Comparison of ENCODE assay signal across 10 cellular contexts in the genomic region with DNA sequence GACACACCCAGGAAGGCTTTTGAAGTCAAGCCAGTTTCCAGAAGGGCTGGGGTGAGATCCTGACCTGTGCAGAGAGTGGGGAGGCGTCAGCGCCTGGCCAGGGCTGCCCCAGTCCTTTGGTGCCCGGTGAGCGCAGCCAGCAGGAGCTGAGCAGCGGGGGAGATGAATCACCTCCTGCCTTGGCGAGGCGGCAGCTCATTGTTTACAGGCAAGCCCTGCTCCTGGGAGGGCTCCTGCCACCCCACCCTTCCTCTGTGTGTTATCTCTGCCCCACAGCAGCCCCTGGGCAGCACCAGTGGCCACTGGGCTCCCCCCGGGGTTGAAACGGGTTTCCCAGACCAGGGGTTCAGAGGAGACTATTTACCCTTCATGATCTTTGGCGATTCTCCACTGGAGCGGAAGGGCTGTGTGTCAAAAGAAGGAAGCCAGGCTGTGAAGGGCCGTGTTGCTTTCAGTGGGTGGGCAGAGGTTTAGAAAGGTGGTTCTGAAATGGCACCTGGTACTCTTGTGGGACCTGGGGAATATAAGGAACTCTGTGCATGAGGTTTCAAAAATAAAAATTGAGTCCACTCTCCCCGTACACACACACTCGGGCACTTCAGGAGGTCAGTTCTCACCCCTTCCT. TPM values are rescaled to one million over a fixed set of nuclear protein-coding genes. Genes with fewer than 3 reads are reported as not detected.
DNase-seq lines count a peak whose midpoint lies in the region; ATAC-seq and TF ChIP-seq lines count a peak whose summit lies in the region.
"Had no signal": no experiment of that assay in that cellular context is flagged by ENCODE, and none has a peak within 500 bp of the region (broad histone marks: within the 10 kb centered on the region; RNA-seq: fewer than 3 reads in every experiment).

No MANE protein-coding gene starts in this region.

- intact Hi-C loops in mammary epithelial cell (cut with micrococcal nuclease): no loop called here

- in situ Hi-C loops in mammary epithelial cell (cut with MboI; ENCODE audit: low sequenced_read_pairs in 2 of 2): no loop called here

- CTCF ChIA-PET in mammary epithelial cell (lab: Charles Lee; ENCODE audit: low non-redundant PET): no interaction called here

- dilution Hi-C loops in mammary epithelial cell (cut with HindIII; ENCODE audit: low sequenced_read_pairs): no loop called here

- DNase-seq in M059J (ENCODE audit: low read depth) (peak; percentile 91), mammary epithelial cell (peak; percentile 79), iris pigment epithelial cell (ENCODE audit: low read depth) (peak; percentile 77), substantia nigra (lab: John Stamatoyannopoulos, UW) (peak in 1 of 49 donors; percentile 29), globus pallidus (ENCODE audit: low spot score) (no peak), hippocampal formation (lab: John Stamatoyannopoulos, UW) (no peak), GM19240 (ENCODE audit: insufficient read length, low spot score) (no peak)
- DNase-seq: activated CD4-positive, alpha-beta memory T cell treated with anti-CD3 and anti-CD28 coated beads, Interleukin-2, amount 10 ng/mL, durations not matched to agents 7 days and 5 days; effector memory CD4-positive, alpha-beta T cell had no signal

- H3K9me3 ChIP-seq in mammary epithelial cell (replicated peaks; ENCODE audit: insufficient read depth, low read length): no peaks in the 10 kb centered on the region

- H3K4me3 ChIP-seq in mammary epithelial cell (replicated peaks in 1 of 3; ENCODE audit: insufficient read depth in 1 of 3, low read depth in 2 of 3, low read length in 3 of 3): no peak overlapping the region

- no peak for TF ChIP-seq CTCF in mammary epithelial cell (conservative IDR thresholded peaks at IDR 0.05 in 1 of 2, IDR thresholded peaks at IDR 0.05 in 1 of 2; ENCODE audit: extremely low read depth in 1 of 2, insufficient read depth in 1 of 2, low read depth in 1 of 2, low read length in 2 of 2)

- H3K27ac ChIP-seq in mammary epithelial cell (ENCODE audit: insufficient read depth, low read depth, low read length): peak overlapping the region; percentile 41
- H3K27ac ChIP-seq in substantia nigra (ENCODE audit: low read depth, low read length, poor library complexity, severe bottlenecking): peak overlapping the region; percentile 42

- H3K79me2 ChIP-seq in mammary epithelial cell (ENCODE audit: insufficient read depth, low read length): peaks cover 22% of the 10 kb centered on the region

- no peak overlapping the region for H3K9ac ChIP-seq in mammary epithelial cell (ENCODE audit: insufficient read depth, low read length)

- peaks cover 33% of the 10 kb centered on the region for H3K4me1 ChIP-seq in mammary epithelial cell (ENCODE audit: insufficient read depth, low read length)

- no peak for ATAC-seq in GM19397 (IDR thresholded peaks at IDR 0.05; ENCODE audit: unreplicated experiment)

- no peak overlapping the region for H2AFZ ChIP-seq in mammary epithelial cell (ENCODE audit: low read depth, low read length)

- BruUV-seq in mammary epithelial cell (replicated peaks; lab: Mats Ljungman, UMichigan): no TSS peak

- no peaks in the 10 kb centered on the region for H3K27me3 ChIP-seq in mammary epithelial cell (ENCODE audit: insufficient read depth, low read length)

- no peaks in the 10 kb centered on the region for H4K20me1 ChIP-seq in mammary epithelial cell (ENCODE audit: insufficient read depth, low read length)

- WGBS in mammary epithelial cell (ENCODE audit: low coverage, missing lambda C conversion rate): 42% methylated on average over 10 of the region's 14 CpGs

- H3K4me2 ChIP-seq in mammary epithelial cell (ENCODE audit: insufficient read depth, low read depth, low read length): peak overlapping the region; percentile 61

- H3K36me3 ChIP-seq in mammary epithelial cell (ENCODE audit: insufficient read depth, low read length): peaks cover 25% of the 10 kb centered on the region

RNA-seq across cellular contexts. Expression of a gene that starts 14.1 kb away (rescaled TPM):
- total RNA-seq in M059J (2014; rRNA removed; shearing (Covaris generic)): 4.8 and 8.0 TPM in 2 replicates
- 1,000 to 10,000 TPM; 2,525 to 2,618 TPM for total RNA-seq in mammary epithelial cell
- 1,059 TPM for polyA plus RNA-seq in mammary epithelial cell
- 2,510 TPM for polyA minus RNA-seq in mammary epithelial cell

RNA-seq across cellular contexts. Expression of a gene that starts 40.1 kb away (rescaled TPM):
- total RNA-seq in M059J (2014; rRNA removed; shearing (Covaris generic)): 54.7 and 79.3 TPM in 2 replicates
- total RNA-seq in mammary epithelial cell: 100 to 1,000 TPM in 1 of 2 donors, 10 to 100 TPM in 1; 49.0 to 105 TPM
- polyA plus RNA-seq in mammary epithelial cell: 85.8 TPM
- 78.9 TPM for polyA minus RNA-seq in mammary epithelial cell

RNA-seq across cellular contexts. Expression of a gene that starts 40.3 kb away (rescaled TPM):
- 8.9 and 13.1 TPM in 2 replicates for total RNA-seq in M059J (2014; rRNA removed; shearing (Covaris generic))
- 10 to 100 TPM; 25.3 to 34.8 TPM for total RNA-seq in mammary epithelial cell
- 14.5 TPM for polyA plus RNA-seq in mammary epithelial cell
- 27.2 TPM for polyA minus RNA-seq in mammary epithelial cell

RNA-seq across cellular contexts. Expression of a gene that starts 57.8 kb away (rescaled TPM):
- 20.4 and 31.6 TPM in 2 replicates for total RNA-seq in M059J (2014; rRNA removed; shearing (Covaris generic))
- 1 to 10 TPM; 1.5 to 3.0 TPM for total RNA-seq in mammary epithelial cell
- 3.8 TPM for polyA plus RNA-seq in mammary epithelial cell
- not detected for polyA minus RNA-seq in mammary epithelial cell

Comparison
In these comparisons a context has a peak if more than half of its experiments do, and no peak if none do; other contexts are left out.
1. DNase-seq: peak in M059J (single experiment), mammary epithelial cell (single experiment) and iris pigment epithelial cell (single experiment); none in globus pallidus (single experiment), hippocampal formation (0 of 2) and GM19240 (single experiment).
2. RNA of a gene that starts 14.1 kb away (total RNA-seq): 2,525 to 2,618 TPM in mammary epithelial cell; 4.8 to 8.0 TPM in M059J; every median in the first group is over 100 times any median in the second.